In genomic region chr1:23422313-23422877, GRCh38 we compare ENCODE assay signal across 8 cellular contexts. TPM values are rescaled to one million over a fixed set of nuclear protein-coding genes. Genes with fewer than 3 reads are reported as not detected.
DNase-seq lines count a peak whose midpoint lies in the region; ATAC-seq and TF ChIP-seq lines count a peak whose summit lies in the region.

No MANE protein-coding gene starts in this region.

- H3K4me2 ChIP-seq in OCI-LY7 (ENCODE audit: low read length), result no peak overlapping the region

- H3K27ac ChIP-seq in left ventricle myocardium inferior (replicated peaks), result peak overlapping the region; percentile 90
- H3K27ac ChIP-seq in OCI-LY7 (ENCODE audit: low read depth, low read length, poor library complexity, severe bottlenecking), result no peak overlapping the region

- intact Hi-C loops in left ventricle myocardium inferior (cut with micrococcal nuclease) (no loop called here), OCI-LY7 (cut with micrococcal nuclease; ENCODE audit: unreplicated experiment) (no loop called here)

- CTCF ChIA-PET in OCI-LY7 (lab: Charles Lee; ENCODE audit: unreplicated experiment), result no interaction called here

- H3K36me3 ChIP-seq in left ventricle myocardium inferior, result no peaks in the 10 kb centered on the region
- no peaks in the 10 kb centered on the region for H3K36me3 ChIP-seq in OCI-LY7 (ENCODE audit: insufficient read depth, low read length)

- POLR2A ChIA-PET in OCI-LY7 (lab: Charles Lee), result interaction anchor here (0.6 kb wide), 1 partner anchor 269 kb away, joined by 3 read pairs; the partner anchor contains the start of gene RPL11

- H4K20me1 ChIP-seq in OCI-LY7 (ENCODE audit: insufficient read depth, low read length), result no peaks in the 10 kb centered on the region

- DNase-seq in CMK (ENCODE audit: low read depth), result peak; percentile 38
- peak; percentile 71 for DNase-seq in RPMI8226
- DNase-seq in activated naive CD4-positive, alpha-beta T cell treated with anti-CD3 and anti-CD28 coated beads, Interleukin-2, amount 50 U/mL, for 16 hours, result peak; percentile 39
- peak; percentile 78 for DNase-seq in left ventricle myocardium inferior
- DNase-seq in stimulated activated CD4-positive, alpha-beta T cell treated with anti-CD3 and anti-CD28 coated beads, Interleukin-1b, Interleukin-23, amount 100 ng/mL, for 48 hours, result peak; percentile 47
- DNase-seq in NCI-H146 (lab: John Stamatoyannopoulos, UW), result no peak
- DNase-seq in OCI-LY7 (ENCODE audit: low spot score), result no peak

- TF ChIP-seq CTCF in left ventricle myocardium inferior (IDR thresholded peaks at IDR 0.05; ENCODE audit: borderline replicate concordance) (no peak), OCI-LY7 (conservative IDR thresholded peaks at IDR 0.05; ENCODE audit: low read length) (no peak)

- ATAC-seq in GM19463 (IDR thresholded peaks at IDR 0.05; ENCODE audit: unreplicated experiment), result no peak

- H3K9me3 ChIP-seq in left ventricle myocardium inferior (replicated peaks), result no peaks in the 10 kb centered on the region
- no peaks in the 10 kb centered on the region for H3K9me3 ChIP-seq in OCI-LY7 (ENCODE audit: low read length)

- no peaks in the 10 kb centered on the region for H3K9me2 ChIP-seq in OCI-LY7 (ENCODE audit: insufficient read depth, low read length)

- no peaks in the 10 kb centered on the region for H3K27me3 ChIP-seq in left ventricle myocardium inferior (ENCODE audit: low read depth)

- no peak overlapping the region for H2AFZ ChIP-seq in OCI-LY7 (ENCODE audit: low read length)

- peak overlapping the region; percentile 85 for H3K4me3 ChIP-seq in left ventricle myocardium inferior
- H3K4me3 ChIP-seq in OCI-LY7 (ENCODE audit: low read depth, low read length, poor library complexity, severe bottlenecking), result no peak overlapping the region

- BruUV-seq in OCI-LY7 (replicated peaks; lab: Mats Ljungman, UMichigan), result no TSS peak

- peaks cover 76% of the 10 kb centered on the region for H3K4me1 ChIP-seq in left ventricle myocardium inferior
- no peaks in the 10 kb centered on the region for H3K4me1 ChIP-seq in OCI-LY7 (ENCODE audit: insufficient read depth, low read length, poor library complexity, severe bottlenecking)

- H3K79me2 ChIP-seq in OCI-LY7 (ENCODE audit: insufficient read depth, low read depth, low read length), result no peaks in the 10 kb centered on the region

RNA-seq across cellular contexts. Expression of gene TCEA3, which starts 2.2 kb away (rescaled TPM):
- total RNA-seq in left ventricle myocardium inferior, result 78.6 TPM
- total RNA-seq in OCI-LY7 (2014; rRNA removed; shearing (Covaris generic)), result 0.21 TPM in 1 of 2 replicates, not detected in the other
- total RNA-seq in OCI-LY7 (2022), result not detected in 2 replicates

RNA-seq across cellular contexts. Expression of gene ZNF436, which starts 52.8 kb away (rescaled TPM):
- total RNA-seq in left ventricle myocardium inferior, result 11.8 TPM
- 4.7 and 5.0 TPM in 2 replicates for total RNA-seq in OCI-LY7 (2014; rRNA removed; shearing (Covaris generic))
- total RNA-seq in OCI-LY7 (2022), result 6.4 and 7.6 TPM in 2 replicates

Comparison
In these comparisons a context has a peak if more than half of its experiments do, and no peak if none do; other contexts are left out.
1. DNase-seq: peak in CMK (single experiment), RPMI8226 (single experiment), activated naive CD4-positive, alpha-beta T cell treated with anti-CD3 and anti-CD28 coated beads, Interleukin-2, amount 50 U/mL, for 16 hours (single experiment), left ventricle myocardium inferior (single experiment) and stimulated activated CD4-positive, alpha-beta T cell treated with anti-CD3 and anti-CD28 coated beads, Interleukin-1b, Interleukin-23, amount 100 ng/mL, for 48 hours (single experiment); none in NCI-H146 (single experiment) and OCI-LY7 (single experiment).
2. RNA of gene TCEA3, which starts 2.2 kb away (total RNA-seq): 78.6 TPM in left ventricle myocardium inferior (single experiment); 0.21 TPM in OCI-LY7; every median in the first group is over 10 times any median in the second.